1 cellular context compared by ENCODE assay signal in the genomic region with DNA sequence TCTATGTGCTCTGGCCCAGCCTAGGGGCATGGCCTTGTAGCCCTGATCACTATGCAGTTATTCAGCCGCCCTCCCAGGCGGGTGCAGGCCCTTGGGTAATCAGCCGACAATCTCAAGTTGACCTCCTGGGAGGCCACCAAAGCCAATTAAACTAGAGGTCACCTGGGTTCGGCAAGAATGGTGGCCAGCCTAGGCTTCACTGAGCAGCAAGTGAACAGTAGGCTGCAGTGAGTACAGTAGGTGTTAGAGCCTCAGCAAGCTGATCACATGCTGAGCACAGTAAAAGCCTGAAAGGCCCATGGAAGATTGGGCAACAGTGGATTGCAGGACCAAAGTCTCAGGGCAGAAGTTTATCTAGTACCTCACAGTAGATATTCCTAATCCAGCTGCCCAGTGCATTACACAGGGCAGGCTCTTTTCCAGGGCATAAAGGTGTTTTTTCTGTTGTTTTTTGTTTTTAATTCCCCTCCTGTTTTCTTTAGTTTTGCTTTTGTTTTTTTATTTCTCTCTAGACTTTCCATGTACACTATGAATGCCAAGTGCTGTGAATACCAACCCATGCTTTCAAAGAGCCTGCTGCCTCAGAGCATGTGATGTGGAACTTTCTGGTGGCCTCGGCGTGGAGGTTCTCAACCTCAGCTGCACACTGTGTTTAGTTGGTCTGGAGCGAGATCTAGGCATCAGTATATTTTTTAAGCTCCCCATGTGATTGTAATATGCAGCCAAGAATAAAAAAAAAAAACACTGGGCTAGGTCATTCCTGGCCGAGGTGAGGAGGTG.
A peak's percentile ranks its signal among the peaks of the same experiment; 100 is the strongest.
TF ChIP-seq lines count a peak whose summit lies in the region.

No MANE protein-coding gene starts in this region.

TF ChIP-seq in H1, 55 proteins besides CTCF, POLR2A, EP300 and RAD21:
- TF ChIP-seq NRF1 (IDR thresholded peaks at IDR 0.05; ENCODE audit: low read depth, low read length), result no peak
- peak; percentile 61; the same call in 1 of the 2 replicates for TF ChIP-seq CEBPB (IDR thresholded peaks at IDR 0.05; ENCODE audit: low read depth, low read length)
- TF ChIP-seq RNF2 (IDR thresholded peaks at IDR 0.05; ENCODE audit: borderline replicate concordance, low read depth, low read length, missing control alignments, poor library complexity, severe bottlenecking), result no peak
TF ChIP-seq in H1: peak in this region for 1.
